ENCODE assay signal across 16 cellular contexts in the genomic region with DNA sequence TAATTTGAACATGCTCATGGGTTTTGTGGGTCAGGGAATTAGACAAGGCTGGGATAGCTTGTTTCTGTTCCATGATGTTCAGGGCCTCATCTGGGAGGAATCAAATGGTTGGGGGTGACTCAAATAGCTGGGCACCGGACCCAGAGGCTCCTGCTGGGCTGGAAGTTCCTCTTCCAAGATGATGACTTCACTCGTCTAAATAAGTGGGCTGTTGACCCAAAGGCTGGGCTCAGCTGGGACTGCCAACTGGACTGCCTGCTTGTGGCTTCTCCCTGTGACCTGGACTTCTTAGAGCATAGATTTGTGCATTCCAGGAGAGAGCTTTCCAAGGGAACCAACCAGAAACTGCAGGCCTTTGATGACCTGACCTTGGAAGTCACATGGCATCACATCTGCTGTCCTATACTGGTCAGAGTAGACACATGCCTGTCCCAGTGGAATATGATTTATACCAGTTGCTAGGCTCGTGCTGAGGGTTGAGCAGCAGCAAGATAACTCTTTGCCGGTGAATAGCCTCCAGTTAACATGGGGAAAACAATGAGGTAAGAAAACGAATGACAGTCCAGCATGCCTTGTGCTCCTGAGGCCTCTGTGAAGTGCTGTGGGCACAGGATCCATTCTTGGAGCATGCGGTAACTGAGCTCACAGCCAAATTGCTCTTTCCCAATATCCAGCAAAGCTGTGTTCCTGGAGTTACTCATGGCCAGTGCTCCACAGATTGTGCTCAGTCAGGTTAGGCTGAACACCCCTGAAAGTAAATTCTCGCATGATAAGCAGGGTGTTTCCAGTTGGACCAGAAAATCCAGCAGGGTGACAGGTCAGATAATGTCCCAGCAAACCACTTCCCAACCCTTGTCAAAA.
A peak's percentile ranks its signal among the peaks of the same experiment; 100 is the strongest.
DNase-seq lines count a peak whose midpoint lies in the region; ATAC-seq and TF ChIP-seq lines count a peak whose summit lies in the region.
"Had no signal": no experiment of that assay in that cellular context is flagged by ENCODE, and none has a peak within 500 bp of the region (broad histone marks: within the 10 kb centered on the region; RNA-seq: fewer than 3 reads in every experiment).

No MANE protein-coding gene starts in this region.

- no peaks in the 10 kb centered on the region for H3K27me3 ChIP-seq in suprapubic skin
- H3K27me3 ChIP-seq: ascending aorta had no signal

- no peak overlapping the region for H3K4me3 Mint-ChIP-seq in stimulated activated naive CD8-positive, alpha-beta T cell treated with anti-CD3 and anti-CD28 coated beads, Interleukin-15, amount 100 ng/mL, for 72 hours
- H3K4me3 Mint-ChIP-seq: stimulated activated naive CD8-positive, alpha-beta T cell treated with anti-CD3 and anti-CD28 coated beads, Interleukin-15, Interleukin-2, amounts not matched to agents 100 ng/mL and 50 ng/mL, for 24 hours had no signal

- no peaks in the 10 kb centered on the region for H3K4me1 Mint-ChIP-seq in stimulated activated naive CD8-positive, alpha-beta T cell treated with anti-CD3 and anti-CD28 coated beads, Interleukin-15, amount 100 ng/mL, for 72 hours

- no peaks in the 10 kb centered on the region for H3K36me3 ChIP-seq in suprapubic skin
- H3K36me3 ChIP-seq: ascending aorta, prostate gland had no signal

- H3K4me1 ChIP-seq in suprapubic skin = peaks cover 54% of the 10 kb centered on the region
- H3K4me1 ChIP-seq: ascending aorta, prostate gland had no signal

- H3K27ac Mint-ChIP-seq in stimulated activated naive CD8-positive, alpha-beta T cell treated with anti-CD3 and anti-CD28 coated beads, Interleukin-15, amount 100 ng/mL, for 72 hours = no peak overlapping the region
- H3K27ac Mint-ChIP-seq: stimulated activated naive CD8-positive, alpha-beta T cell treated with anti-CD3 and anti-CD28 coated beads, Interleukin-15, Interleukin-2, amounts not matched to agents 100 ng/mL and 50 ng/mL, for 24 hours had no signal

- H3K9me3 Mint-ChIP-seq in stimulated activated naive CD8-positive, alpha-beta T cell treated with anti-CD3 and anti-CD28 coated beads, Interleukin-15, amount 100 ng/mL, for 72 hours = no peaks in the 10 kb centered on the region
- H3K9me3 Mint-ChIP-seq: stimulated activated naive CD8-positive, alpha-beta T cell treated with anti-CD3 and anti-CD28 coated beads, Interleukin-15, Interleukin-2, amounts not matched to agents 100 ng/mL and 50 ng/mL, for 24 hours had no signal

- H3K27me3 Mint-ChIP-seq in stimulated activated naive CD8-positive, alpha-beta T cell treated with anti-CD3 and anti-CD28 coated beads, Interleukin-15, amount 100 ng/mL, for 72 hours = peaks cover 9% of the 10 kb centered on the region

- TF ChIP-seq CTCF in suprapubic skin (IDR thresholded peaks at IDR 0.05) = no peak

- DNase-seq in GM04503 (ENCODE audit: low read depth) = peak; percentile 74
- DNase-seq in astrocyte of the hippocampus (ENCODE audit: low read depth, low spot score) = peak; percentile 87
- DNase-seq in iris pigment epithelial cell (ENCODE audit: low read depth) = peak; percentile 56
- DNase-seq in suprapubic skin (ENCODE audit: low spot score in 2 of 2) = peak; percentile 74 to 81
- no peak for DNase-seq in stimulated activated naive CD8-positive, alpha-beta T cell treated with anti-CD3 and anti-CD28 coated beads, Interleukin-15, amount 100 ng/mL, for 72 hours
- DNase-seq in NCI-H1694 (lab: John Stamatoyannopoulos, UW) = no peak
- DNase-seq in NCI-H2081 (lab: John Stamatoyannopoulos, UW) = no peak
- DNase-seq: activated CD4-positive, alpha-beta T cell treated with anti-CD3 and anti-CD28 coated beads for 48 hours; midbrain; NCI-H2171 treated with DMSO at 0.1 percent for 48 hours; stimulated activated CD4-positive, alpha-beta T cell treated with anti-CD3 and anti-CD28 coated beads, Interleukin-4, amount 100 ng/mL, for 4 hours; T-helper 1 cell had no signal

- no peak overlapping the region for H3K4me3 ChIP-seq in suprapubic skin
- H3K4me3 ChIP-seq: ascending aorta, prostate gland had no signal

- no peaks in the 10 kb centered on the region for H3K9me3 ChIP-seq in suprapubic skin
- H3K9me3 ChIP-seq: ascending aorta, prostate gland had no signal

- TF ChIP-seq EP300 in suprapubic skin (IDR thresholded peaks at IDR 0.05) = no peak

- no peak for ATAC-seq in stimulated activated naive CD8-positive, alpha-beta T cell treated with anti-CD3 and anti-CD28 coated beads, Interleukin-15, amount 100 ng/mL, for 72 hours
- ATAC-seq in GM21515 (IDR thresholded peaks at IDR 0.05; ENCODE audit: unreplicated experiment) = no peak

- peak overlapping the region; percentile 72 for H3K27ac ChIP-seq in suprapubic skin
- H3K27ac ChIP-seq: ascending aorta, prostate gland had no signal

- TF ChIP-seq POLR2A in suprapubic skin (IDR thresholded peaks at IDR 0.05) = no peak

- 40% methylated on average over 7 of the region's 7 CpGs for WGBS in suprapubic skin

Comparison
In these comparisons a context has a peak if more than half of its experiments do, and no peak if none do; other contexts are left out.
1. DNase-seq: peak in GM04503 (single experiment), astrocyte of the hippocampus (single experiment), iris pigment epithelial cell (single experiment) and suprapubic skin (2 of 2); none in stimulated activated naive CD8-positive, alpha-beta T cell treated with anti-CD3 and anti-CD28 coated beads, Interleukin-15, amount 100 ng/mL, for 72 hours (0 of 2), NCI-H1694 (single experiment) and NCI-H2081 (0 of 2).